ENCODE assay signal across 9 cellular contexts in the genomic region with DNA sequence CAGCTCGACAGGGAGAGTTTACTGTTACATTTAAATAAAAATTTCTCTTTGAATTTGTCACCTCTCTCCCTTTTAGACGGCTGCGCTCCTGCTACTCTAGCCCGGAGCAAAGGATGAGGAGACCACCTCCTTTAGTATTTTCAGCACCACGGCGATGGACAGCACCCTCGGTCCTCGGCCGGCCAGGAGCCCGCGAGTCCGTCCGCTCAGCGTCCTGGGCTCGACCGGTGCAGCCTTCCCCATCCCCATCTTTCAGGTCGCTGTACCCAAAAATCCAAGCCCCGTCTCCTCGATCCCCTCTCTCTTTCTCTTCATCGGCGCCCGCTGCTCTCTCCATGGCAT. TPM values are rescaled to one million over a fixed set of nuclear protein-coding genes. Genes with fewer than 3 reads are reported as not detected.
DNase-seq lines count a peak whose midpoint lies in the region; ATAC-seq and TF ChIP-seq lines count a peak whose summit lies in the region.
"Had no signal": no experiment of that assay in that cellular context is flagged by ENCODE, and none has a peak within 500 bp of the region (broad histone marks: within the 10 kb centered on the region; RNA-seq: fewer than 3 reads in every experiment).

No MANE protein-coding gene starts in this region.

- peaks cover 15% of the 10 kb centered on the region for H3K27me3 ChIP-seq in Panc1 (ENCODE audit: control insufficient read depth, insufficient read depth, low read length)
- H3K27me3 ChIP-seq in neuron (ENCODE audit: insufficient read depth, low read length) = peaks cover 54% of the 10 kb centered on the region

- H3K36me3 ChIP-seq in Panc1 (ENCODE audit: control insufficient read depth, insufficient read depth, low read length) (no peaks in the 10 kb centered on the region), neuron (ENCODE audit: insufficient read depth, low read length) (no peaks in the 10 kb centered on the region)
- H3K36me3 ChIP-seq: tibial nerve had no signal

- peak; percentile 50 for ATAC-seq in Panc1
- ATAC-seq in GM21360 (IDR thresholded peaks at IDR 0.05; ENCODE audit: unreplicated experiment) = no peak

- in situ Hi-C loops in Panc1 (cut with HindIII; ENCODE audit: low pct_unique_long_range_greater_than_20kb, low sequenced_read_pairs) = no loop called here

- intact Hi-C loops in Panc1 (cut with micrococcal nuclease; ENCODE audit: unreplicated experiment) = no loop called here

- peak overlapping the region; percentile 46 to 78; a peak in 3 of 4 replicates for H3K4me3 ChIP-seq in Panc1 (ENCODE audit: low read depth in 2 of 2, low read length in 2 of 2)
- H3K4me3 ChIP-seq in fibroblast of pulmonary artery (replicated peaks; ENCODE audit: low read depth, low read length) = peak overlapping the region; percentile 74
- H3K4me3 ChIP-seq in neuron (ENCODE audit: low read length) = peak overlapping the region; percentile 52

- BruUV-seq in Panc1 (replicated peaks; lab: Mats Ljungman, UMichigan) = no TSS peak

- CTCF ChIA-PET in Panc1 (lab: Charles Lee) = no interaction called here

- H3K27ac ChIP-seq in Panc1 (ENCODE audit: low read length) = no peak overlapping the region
- H3K27ac ChIP-seq: tibial nerve had no signal

- no peaks in the 10 kb centered on the region for H3K9me3 ChIP-seq in Panc1 (ENCODE audit: control insufficient read depth, insufficient read depth, low read depth, low read length)
- no peaks in the 10 kb centered on the region for H3K9me3 ChIP-seq in neuron (ENCODE audit: low read length)
- H3K9me3 ChIP-seq: tibial nerve had no signal

- POLR2A ChIA-PET in Panc1 (lab: Charles Lee) = no interaction called here

- TF ChIP-seq CTCF in Panc1 (IDR thresholded peaks at IDR 0.05) (no peak), fibroblast of pulmonary artery (IDR thresholded peaks at IDR 0.05; ENCODE audit: low read length, missing control alignments) (no peak)

- peak; percentile 13 for DNase-seq in COLO829 (ENCODE audit: low spot score)
- no peak for DNase-seq in Panc1 (ENCODE audit: low read depth, low spot score)
- peak; percentile 71 for DNase-seq in fibroblast of pulmonary artery (ENCODE audit: low read depth)
- no peak for DNase-seq in cortex of kidney (lab: John Stamatoyannopoulos, UW)
- DNase-seq in GM19240 (ENCODE audit: insufficient read length, low spot score) = no peak
- DNase-seq in stimulated activated naive CD4-positive, alpha-beta T cell treated with Interleukin-2 at 50 U/mL for 16 hours (lab: John Stamatoyannopoulos, UW) = no peak

- H3K4me1 ChIP-seq in Panc1 (ENCODE audit: control insufficient read depth, insufficient read depth, low read length) = no peaks in the 10 kb centered on the region
- peaks cover 16% of the 10 kb centered on the region for H3K4me1 ChIP-seq in neuron (ENCODE audit: insufficient read depth, low read length)

- peak overlapping the region; percentile 46 for H2AFZ ChIP-seq in neuron (ENCODE audit: low read depth, low read length)

RNA-seq across cellular contexts. Expression of gene CELF4, which starts 0.8 kb away (rescaled TPM):
- total RNA-seq in Panc1 (2021; ENCODE audit: unreplicated experiment) = not detected
- polyA plus RNA-seq in Panc1 (2012; ENCODE audit: insufficient read length) = 0.11 TPM
- total RNA-seq: tibial nerve had no signal

Comparison
In these comparisons a context has a peak if more than half of its experiments do, and no peak if none do; other contexts are left out.
1. DNase-seq: peak in COLO829 (single experiment) and fibroblast of pulmonary artery (single experiment); none in Panc1 (single experiment), cortex of kidney (single experiment), GM19240 (single experiment) and stimulated activated naive CD4-positive, alpha-beta T cell treated with Interleukin-2 at 50 U/mL for 16 hours (single experiment).
2. Peak in every context shown above with its lines, with median percentiles within 50 percentile points of each other: H3K4me3 ChIP-seq.